ENCODE assay signal across 1 cellular context in genomic region chr7:1561036-1561940, GRCh38.
TF ChIP-seq lines count a peak whose summit lies in the region.

No MANE protein-coding gene starts in this region.

TF ChIP-seq in WTC11, 78 proteins besides CTCF, POLR2A, EP300 and RAD21 (continued from another document):
- TF ChIP-seq FOXP4 (CRISPR knock-in tag; IDR thresholded peaks at IDR 0.05) (no peak), IRF2 (CRISPR knock-in tag; IDR thresholded peaks at IDR 0.05; ENCODE audit: borderline replicate concordance, low read depth) (no peak), ZNF138 (CRISPR knock-in tag; conservative IDR thresholded peaks at IDR 0.05) (no peak), ZNF423 (CRISPR knock-in tag; IDR thresholded peaks at IDR 0.05) (no peak), AR (CRISPR knock-in tag; IDR thresholded peaks at IDR 0.05) (no peak), E2F4 (CRISPR knock-in tag; IDR thresholded peaks at IDR 0.05; ENCODE audit: borderline replicate concordance, low read depth) (no peak), ERG (CRISPR knock-in tag; IDR thresholded peaks at IDR 0.05) (no peak), IRF1 (CRISPR knock-in tag; IDR thresholded peaks at IDR 0.05) (no peak), ZNF121 (CRISPR knock-in tag; IDR thresholded peaks at IDR 0.05) (no peak), MLX (CRISPR knock-in tag; IDR thresholded peaks at IDR 0.05) (no peak), ZNF396 (CRISPR knock-in tag; IDR thresholded peaks at IDR 0.05; ENCODE audit: borderline replicate concordance) (no peak)
